In the genomic region with DNA sequence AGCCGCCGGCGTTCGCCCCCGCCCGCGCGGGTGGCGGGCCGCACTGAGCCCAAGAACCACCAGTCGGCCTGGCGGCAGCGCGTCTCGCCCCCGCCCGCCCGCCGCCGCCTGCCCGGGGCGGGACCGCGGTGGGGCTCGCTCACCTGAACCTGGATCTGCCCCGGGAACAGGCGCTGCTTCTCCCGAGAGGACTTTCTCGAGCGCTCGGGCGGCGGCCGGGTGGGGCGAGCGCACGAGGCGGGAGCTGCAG, we compare ENCODE assay signal across 1 cellular context.
TF ChIP-seq lines count a peak whose summit lies in the region.

No MANE protein-coding gene starts in this region.

TF ChIP-seq in GM12878, 131 proteins besides CTCF, POLR2A, EP300 and RAD21 (continued from another document and continues in another):
- no peak for TF ChIP-seq IKZF1 (conservative IDR thresholded peaks at IDR 0.05)
- TF ChIP-seq, protein P1, sequence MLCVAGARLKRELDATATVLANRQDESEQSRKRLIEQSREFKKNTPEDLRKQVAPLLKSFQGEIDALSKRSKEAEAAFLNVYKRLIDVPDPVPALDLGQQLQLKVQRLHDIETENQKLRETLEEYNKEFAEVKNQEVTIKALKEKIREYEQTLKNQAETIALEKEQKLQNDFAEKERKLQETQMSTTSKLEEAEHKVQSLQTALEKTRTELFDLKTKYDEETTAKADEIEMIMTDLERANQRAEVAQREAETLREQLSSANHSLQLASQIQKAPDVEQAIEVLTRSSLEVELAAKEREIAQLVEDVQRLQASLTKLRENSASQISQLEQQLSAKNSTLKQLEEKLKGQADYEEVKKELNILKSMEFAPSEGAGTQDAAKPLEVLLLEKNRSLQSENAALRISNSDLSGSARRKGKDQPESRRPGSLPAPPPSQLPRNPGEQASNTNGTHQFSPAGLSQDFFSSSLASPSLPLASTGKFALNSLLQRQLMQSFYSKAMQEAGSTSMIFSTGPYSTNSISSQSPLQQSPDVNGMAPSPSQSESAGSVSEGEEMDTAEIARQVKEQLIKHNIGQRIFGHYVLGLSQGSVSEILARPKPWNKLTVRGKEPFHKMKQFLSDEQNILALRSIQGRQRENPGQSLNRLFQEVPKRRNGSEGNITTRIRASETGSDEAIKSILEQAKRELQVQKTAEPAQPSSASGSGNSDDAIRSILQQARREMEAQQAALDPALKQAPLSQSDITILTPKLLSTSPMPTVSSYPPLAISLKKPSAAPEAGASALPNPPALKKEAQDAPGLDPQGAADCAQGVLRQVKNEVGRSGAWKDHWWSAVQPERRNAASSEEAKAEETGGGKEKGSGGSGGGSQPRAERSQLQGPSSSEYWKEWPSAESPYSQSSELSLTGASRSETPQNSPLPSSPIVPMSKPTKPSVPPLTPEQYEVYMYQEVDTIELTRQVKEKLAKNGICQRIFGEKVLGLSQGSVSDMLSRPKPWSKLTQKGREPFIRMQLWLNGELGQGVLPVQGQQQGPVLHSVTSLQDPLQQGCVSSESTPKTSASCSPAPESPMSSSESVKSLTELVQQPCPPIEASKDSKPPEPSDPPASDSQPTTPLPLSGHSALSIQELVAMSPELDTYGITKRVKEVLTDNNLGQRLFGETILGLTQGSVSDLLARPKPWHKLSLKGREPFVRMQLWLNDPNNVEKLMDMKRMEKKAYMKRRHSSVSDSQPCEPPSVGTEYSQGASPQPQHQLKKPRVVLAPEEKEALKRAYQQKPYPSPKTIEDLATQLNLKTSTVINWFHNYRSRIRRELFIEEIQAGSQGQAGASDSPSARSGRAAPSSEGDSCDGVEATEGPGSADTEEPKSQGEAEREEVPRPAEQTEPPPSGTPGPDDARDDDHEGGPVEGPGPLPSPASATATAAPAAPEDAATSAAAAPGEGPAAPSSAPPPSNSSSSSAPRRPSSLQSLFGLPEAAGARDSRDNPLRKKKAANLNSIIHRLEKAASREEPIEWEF (IDR thresholded peaks at IDR 0.05; ENCODE audit: insufficient replicate concordance, low read depth, low read length): no peak
- TF ChIP-seq CBX3 (IDR thresholded peaks at IDR 0.05; ENCODE audit: borderline replicate concordance, low read depth): no peak
- TF ChIP-seq KDM1A (IDR thresholded peaks at IDR 0.05; ENCODE audit: borderline replicate concordance): no peak
- TF ChIP-seq, protein P2, sequence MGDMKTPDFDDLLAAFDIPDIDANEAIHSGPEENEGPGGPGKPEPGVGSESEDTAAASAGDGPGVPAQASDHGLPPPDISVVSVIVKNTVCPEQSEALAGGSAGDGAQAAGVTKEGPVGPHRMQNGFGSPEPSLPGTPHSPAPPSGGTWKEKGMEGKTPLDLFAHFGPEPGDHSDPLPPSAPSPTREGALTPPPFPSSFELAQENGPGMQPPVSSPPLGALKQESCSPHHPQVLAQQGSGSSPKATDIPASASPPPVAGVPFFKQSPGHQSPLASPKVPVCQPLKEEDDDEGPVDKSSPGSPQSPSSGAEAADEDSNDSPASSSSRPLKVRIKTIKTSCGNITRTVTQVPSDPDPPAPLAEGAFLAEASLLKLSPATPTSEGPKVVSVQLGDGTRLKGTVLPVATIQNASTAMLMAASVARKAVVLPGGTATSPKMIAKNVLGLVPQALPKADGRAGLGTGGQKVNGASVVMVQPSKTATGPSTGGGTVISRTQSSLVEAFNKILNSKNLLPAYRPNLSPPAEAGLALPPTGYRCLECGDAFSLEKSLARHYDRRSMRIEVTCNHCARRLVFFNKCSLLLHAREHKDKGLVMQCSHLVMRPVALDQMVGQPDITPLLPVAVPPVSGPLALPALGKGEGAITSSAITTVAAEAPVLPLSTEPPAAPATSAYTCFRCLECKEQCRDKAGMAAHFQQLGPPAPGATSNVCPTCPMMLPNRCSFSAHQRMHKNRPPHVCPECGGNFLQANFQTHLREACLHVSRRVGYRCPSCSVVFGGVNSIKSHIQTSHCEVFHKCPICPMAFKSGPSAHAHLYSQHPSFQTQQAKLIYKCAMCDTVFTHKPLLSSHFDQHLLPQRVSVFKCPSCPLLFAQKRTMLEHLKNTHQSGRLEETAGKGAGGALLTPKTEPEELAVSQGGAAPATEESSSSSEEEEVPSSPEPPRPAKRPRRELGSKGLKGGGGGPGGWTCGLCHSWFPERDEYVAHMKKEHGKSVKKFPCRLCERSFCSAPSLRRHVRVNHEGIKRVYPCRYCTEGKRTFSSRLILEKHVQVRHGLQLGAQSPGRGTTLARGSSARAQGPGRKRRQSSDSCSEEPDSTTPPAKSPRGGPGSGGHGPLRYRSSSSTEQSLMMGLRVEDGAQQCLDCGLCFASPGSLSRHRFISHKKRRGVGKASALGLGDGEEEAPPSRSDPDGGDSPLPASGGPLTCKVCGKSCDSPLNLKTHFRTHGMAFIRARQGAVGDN (IDR thresholded peaks at IDR 0.05): peak; percentile 50; the same call in 1 of the 2 replicates
- TF ChIP-seq RBBP5 (conservative IDR thresholded peaks at IDR 0.05): no peak
- no peak for TF ChIP-seq FOXM1 (IDR thresholded peaks at IDR 0.05; ENCODE audit: low read depth, low read length)
- TF ChIP-seq POLR2AphosphoS5 (IDR thresholded peaks at IDR 0.05; ENCODE audit: low read length): no peak
- TF ChIP-seq PAX5 (IDR thresholded peaks at IDR 0.05; ENCODE audit: borderline replicate concordance, low read depth, low read length): no peak
- no peak for TF ChIP-seq WRNIP1 (IDR thresholded peaks at IDR 0.05; ENCODE audit: borderline replicate concordance, low read depth, low read length)
- TF ChIP-seq, protein P3, sequence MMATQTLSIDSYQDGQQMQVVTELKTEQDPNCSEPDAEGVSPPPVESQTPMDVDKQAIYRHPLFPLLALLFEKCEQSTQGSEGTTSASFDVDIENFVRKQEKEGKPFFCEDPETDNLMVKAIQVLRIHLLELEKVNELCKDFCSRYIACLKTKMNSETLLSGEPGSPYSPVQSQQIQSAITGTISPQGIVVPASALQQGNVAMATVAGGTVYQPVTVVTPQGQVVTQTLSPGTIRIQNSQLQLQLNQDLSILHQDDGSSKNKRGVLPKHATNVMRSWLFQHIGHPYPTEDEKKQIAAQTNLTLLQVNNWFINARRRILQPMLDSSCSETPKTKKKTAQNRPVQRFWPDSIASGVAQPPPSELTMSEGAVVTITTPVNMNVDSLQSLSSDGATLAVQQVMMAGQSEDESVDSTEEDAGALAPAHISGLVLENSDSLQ (IDR thresholded peaks at IDR 0.05): no peak
- no peak for TF ChIP-seq ZZZ3 (IDR thresholded peaks at IDR 0.05; ENCODE audit: control insufficient read depth, insufficient read length, low read depth)
- peak in 1 of 2 experiments; percentile 49; a peak in 1 of 3 replicates for TF ChIP-seq EGR1 (IDR thresholded peaks at IDR 0.05; ENCODE audit: borderline replicate concordance in 1 of 2, low read depth in 2 of 2, low read length in 2 of 2)
- no peak for TF ChIP-seq HCFC1 (IDR thresholded peaks at IDR 0.05; ENCODE audit: low read length)
- TF ChIP-seq RCOR1 (conservative IDR thresholded peaks at IDR 0.05; ENCODE audit: low read depth, low read length): no peak
- TF ChIP-seq TBL1XR1 (IDR thresholded peaks at IDR 0.05; ENCODE audit: low read depth, low read length): no peak
- no peak for TF ChIP-seq ESRRA (IDR thresholded peaks at IDR 0.05; ENCODE audit: low read length)
- TF ChIP-seq IRF4 (IDR thresholded peaks at IDR 0.05; ENCODE audit: low read depth, low read length): no peak
- TF ChIP-seq, protein P4, sequence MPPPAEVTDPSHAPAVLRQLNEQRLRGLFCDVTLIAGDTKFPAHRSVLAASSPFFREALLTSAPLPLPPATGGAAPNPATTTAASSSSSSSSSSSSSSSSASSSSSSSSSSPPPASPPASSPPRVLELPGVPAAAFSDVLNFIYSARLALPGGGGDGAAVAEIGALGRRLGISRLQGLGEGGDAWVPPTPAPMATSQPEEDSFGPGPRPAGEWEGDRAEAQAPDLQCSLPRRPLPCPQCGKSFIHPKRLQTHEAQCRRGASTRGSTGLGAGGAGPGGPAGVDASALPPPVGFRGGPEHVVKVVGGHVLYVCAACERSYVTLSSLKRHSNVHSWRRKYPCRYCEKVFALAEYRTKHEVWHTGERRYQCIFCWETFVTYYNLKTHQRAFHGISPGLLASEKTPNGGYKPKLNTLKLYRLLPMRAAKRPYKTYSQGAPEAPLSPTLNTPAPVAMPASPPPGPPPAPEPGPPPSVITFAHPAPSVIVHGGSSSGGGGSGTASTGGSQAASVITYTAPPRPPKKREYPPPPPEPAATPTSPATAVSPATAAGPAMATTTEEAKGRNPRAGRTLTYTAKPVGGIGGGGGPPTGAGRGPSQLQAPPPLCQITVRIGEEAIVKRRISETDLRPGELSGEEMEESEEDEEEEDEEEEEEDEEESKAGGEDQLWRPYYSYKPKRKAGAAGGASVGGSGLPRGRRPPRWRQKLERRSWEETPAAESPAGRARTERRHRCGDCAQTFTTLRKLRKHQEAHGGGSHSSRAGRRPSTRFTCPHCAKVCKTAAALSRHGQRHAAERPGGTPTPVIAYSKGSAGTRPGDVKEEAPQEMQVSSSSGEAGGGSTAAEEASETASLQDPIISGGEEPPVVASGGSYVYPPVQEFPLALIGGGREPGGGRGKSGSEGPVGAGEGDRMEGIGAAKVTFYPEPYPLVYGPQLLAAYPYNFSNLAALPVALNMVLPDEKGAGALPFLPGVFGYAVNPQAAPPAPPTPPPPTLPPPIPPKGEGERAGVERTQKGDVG (CRISPR knock-in tag; IDR thresholded peaks at IDR 0.05): no peak
- peak; percentile 37 for TF ChIP-seq HDAC6 (IDR thresholded peaks at IDR 0.05; ENCODE audit: unreplicated experiment)
- TF ChIP-seq, protein P5, sequence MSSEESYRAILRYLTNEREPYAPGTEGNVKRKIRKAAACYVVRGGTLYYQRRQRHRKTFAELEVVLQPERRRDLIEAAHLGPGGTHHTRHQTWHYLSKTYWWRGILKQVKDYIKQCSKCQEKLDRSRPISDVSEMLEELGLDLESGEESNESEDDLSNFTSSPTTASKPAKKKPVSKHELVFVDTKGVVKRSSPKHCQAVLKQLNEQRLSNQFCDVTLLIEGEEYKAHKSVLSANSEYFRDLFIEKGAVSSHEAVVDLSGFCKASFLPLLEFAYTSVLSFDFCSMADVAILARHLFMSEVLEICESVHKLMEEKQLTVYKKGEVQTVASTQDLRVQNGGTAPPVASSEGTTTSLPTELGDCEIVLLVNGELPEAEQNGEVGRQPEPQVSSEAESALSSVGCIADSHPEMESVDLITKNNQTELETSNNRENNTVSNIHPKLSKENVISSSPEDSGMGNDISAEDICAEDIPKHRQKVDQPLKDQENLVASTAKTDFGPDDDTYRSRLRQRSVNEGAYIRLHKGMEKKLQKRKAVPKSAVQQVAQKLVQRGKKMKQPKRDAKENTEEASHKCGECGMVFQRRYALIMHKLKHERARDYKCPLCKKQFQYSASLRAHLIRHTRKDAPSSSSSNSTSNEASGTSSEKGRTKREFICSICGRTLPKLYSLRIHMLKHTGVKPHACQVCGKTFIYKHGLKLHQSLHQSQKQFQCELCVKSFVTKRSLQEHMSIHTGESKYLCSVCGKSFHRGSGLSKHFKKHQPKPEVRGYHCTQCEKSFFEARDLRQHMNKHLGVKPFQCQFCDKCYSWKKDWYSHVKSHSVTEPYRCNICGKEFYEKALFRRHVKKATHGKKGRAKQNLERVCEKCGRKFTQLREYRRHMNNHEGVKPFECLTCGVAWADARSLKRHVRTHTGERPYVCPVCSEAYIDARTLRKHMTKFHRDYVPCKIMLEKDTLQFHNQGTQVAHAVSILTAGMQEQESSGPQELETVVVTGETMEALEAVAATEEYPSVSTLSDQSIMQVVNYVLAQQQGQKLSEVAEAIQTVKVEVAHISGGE (CRISPR knock-in tag; IDR thresholded peaks at IDR 0.05): no peak
- no peak for TF ChIP-seq NFXL1 (IDR thresholded peaks at IDR 0.05; ENCODE audit: borderline replicate concordance)
- no peak for TF ChIP-seq SRF (IDR thresholded peaks at IDR 0.05; ENCODE audit: low read depth in 2 of 2, low read length in 2 of 2)
- TF ChIP-seq MEF2A (IDR thresholded peaks at IDR 0.05; ENCODE audit: insufficient read depth, low read depth, low read length): no peak
- TF ChIP-seq CHD4 (IDR thresholded peaks at IDR 0.05): no peak
- TF ChIP-seq, protein P6, sequence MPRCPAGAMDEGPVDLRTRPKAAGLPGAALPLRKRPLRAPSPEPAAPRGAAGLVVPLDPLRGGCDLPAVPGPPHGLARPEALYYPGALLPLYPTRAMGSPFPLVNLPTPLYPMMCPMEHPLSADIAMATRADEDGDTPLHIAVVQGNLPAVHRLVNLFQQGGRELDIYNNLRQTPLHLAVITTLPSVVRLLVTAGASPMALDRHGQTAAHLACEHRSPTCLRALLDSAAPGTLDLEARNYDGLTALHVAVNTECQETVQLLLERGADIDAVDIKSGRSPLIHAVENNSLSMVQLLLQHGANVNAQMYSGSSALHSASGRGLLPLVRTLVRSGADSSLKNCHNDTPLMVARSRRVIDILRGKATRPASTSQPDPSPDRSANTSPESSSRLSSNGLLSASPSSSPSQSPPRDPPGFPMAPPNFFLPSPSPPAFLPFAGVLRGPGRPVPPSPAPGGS (IDR thresholded peaks at IDR 0.05; ENCODE audit: borderline replicate concordance, insufficient read depth, low read depth, low read length, poor library complexity, severe bottlenecking): no peak
- no peak for TF ChIP-seq ZNF384 (IDR thresholded peaks at IDR 0.05; ENCODE audit: borderline replicate concordance, low read depth, low read length)
- TF ChIP-seq JUNB (IDR thresholded peaks at IDR 0.05): no peak
- TF ChIP-seq, protein P7, sequence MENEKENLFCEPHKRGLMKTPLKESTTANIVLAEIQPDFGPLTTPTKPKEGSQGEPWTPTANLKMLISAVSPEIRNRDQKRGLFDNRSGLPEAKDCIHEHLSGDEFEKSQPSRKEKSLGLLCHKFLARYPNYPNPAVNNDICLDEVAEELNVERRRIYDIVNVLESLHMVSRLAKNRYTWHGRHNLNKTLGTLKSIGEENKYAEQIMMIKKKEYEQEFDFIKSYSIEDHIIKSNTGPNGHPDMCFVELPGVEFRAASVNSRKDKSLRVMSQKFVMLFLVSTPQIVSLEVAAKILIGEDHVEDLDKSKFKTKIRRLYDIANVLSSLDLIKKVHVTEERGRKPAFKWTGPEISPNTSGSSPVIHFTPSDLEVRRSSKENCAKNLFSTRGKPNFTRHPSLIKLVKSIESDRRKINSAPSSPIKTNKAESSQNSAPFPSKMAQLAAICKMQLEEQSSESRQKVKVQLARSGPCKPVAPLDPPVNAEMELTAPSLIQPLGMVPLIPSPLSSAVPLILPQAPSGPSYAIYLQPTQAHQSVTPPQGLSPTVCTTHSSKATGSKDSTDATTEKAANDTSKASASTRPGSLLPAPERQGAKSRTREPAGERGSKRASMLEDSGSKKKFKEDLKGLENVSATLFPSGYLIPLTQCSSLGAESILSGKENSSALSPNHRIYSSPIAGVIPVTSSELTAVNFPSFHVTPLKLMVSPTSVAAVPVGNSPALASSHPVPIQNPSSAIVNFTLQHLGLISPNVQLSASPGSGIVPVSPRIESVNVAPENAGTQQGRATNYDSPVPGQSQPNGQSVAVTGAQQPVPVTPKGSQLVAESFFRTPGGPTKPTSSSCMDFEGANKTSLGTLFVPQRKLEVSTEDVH (IDR thresholded peaks at IDR 0.05; ENCODE audit: low read depth, partially characterized antibody): no peak
- peak; percentile 54 for TF ChIP-seq NR2F1 (conservative IDR thresholded peaks at IDR 0.05)
- TF ChIP-seq, protein P8, sequence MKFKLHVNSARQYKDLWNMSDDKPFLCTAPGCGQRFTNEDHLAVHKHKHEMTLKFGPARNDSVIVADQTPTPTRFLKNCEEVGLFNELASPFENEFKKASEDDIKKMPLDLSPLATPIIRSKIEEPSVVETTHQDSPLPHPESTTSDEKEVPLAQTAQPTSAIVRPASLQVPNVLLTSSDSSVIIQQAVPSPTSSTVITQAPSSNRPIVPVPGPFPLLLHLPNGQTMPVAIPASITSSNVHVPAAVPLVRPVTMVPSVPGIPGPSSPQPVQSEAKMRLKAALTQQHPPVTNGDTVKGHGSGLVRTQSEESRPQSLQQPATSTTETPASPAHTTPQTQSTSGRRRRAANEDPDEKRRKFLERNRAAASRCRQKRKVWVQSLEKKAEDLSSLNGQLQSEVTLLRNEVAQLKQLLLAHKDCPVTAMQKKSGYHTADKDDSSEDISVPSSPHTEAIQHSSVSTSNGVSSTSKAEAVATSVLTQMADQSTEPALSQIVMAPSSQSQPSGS (IDR thresholded peaks at IDR 0.05; ENCODE audit: low read length): no peak
